Comparison of ENCODE assay signal across 9 cellular contexts in the genomic region with DNA sequence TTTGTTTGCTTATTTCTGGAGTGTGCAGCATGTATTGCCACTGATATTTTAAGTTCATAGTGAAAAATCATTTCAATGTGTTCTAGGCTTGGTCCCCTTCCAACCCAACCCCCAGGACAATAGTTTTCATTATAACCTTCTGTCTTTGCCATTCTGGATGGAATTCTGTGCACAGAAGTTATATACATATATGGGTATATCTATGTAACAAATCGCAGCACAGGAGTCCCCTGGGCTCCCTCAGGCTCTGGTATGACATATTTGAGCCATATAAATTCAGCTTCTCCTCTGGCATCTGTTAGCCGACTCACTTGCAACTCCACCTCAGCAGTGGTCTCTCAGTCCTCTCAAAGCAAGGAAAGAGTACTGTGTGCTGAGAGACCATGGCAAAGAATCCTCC. TPM values are rescaled to one million over a fixed set of nuclear protein-coding genes. Genes with fewer than 3 reads are reported as not detected.
"Had no signal": no experiment of that assay in that cellular context is flagged by ENCODE, and none has a peak within 500 bp of the region (broad histone marks: within the 10 kb centered on the region; RNA-seq: fewer than 3 reads in every experiment).

A gene (plus strand): TSS at position 301 of the 400 bp plus-strand sequence. CDS start 83 bp downstream, at position 384.

- DNase-seq: HFFc6, IMR-90 had no signal

- H3K27ac Mint-ChIP-seq: GM23338, HFFc6 had no signal

- H3K9me3 Mint-ChIP-seq: GM23338, HFFc6 had no signal

- H3K36me3 ChIP-seq: HAP-1 had no signal

- H3K4me3 Mint-ChIP-seq: GM23338, HFFc6 had no signal

- H3K4me3 ChIP-seq: GM23338, HAP-1, K562 had no signal

- H3K9me3 ChIP-seq: HAP-1 had no signal

- H3K4me1 Mint-ChIP-seq: GM23338 had no signal

- H3K27ac ChIP-seq: HL-60 had no signal

- ATAC-seq: GM23338, HCT116, HepG2, K562 had no signal

RNA-seq across cellular contexts. Expression of the gene that starts here (rescaled TPM):
- total RNA-seq: HepG2, HFFc6, HT1080, IMR-90, K562 had no signal
